In the genomic region with DNA sequence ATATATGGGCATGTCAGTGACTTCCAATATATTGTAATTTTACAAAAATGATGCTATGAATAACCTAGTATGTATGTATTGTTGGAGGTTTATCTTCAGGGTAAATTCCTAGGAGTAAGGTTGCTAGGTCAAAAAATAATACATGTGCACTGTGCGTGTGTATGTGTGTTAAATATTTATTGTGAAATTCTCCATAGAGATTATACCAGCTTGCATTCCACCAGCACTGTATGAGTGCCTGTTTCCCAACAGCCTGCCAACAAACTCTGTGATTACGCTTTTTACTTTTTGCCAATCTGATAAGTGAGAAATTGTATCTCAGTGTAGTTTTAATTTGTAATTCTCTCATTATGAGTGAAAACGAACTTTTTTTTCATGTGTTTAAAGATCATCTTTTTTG, we compare ENCODE assay signal across 2 cellular contexts.
TF ChIP-seq lines count a peak whose summit lies in the region.

No MANE protein-coding gene starts in this region.

TF ChIP-seq in A549, 52 proteins besides CTCF, POLR2A, EP300 and RAD21:
- TF ChIP-seq PHF8 (IDR thresholded peaks at IDR 0.05; ENCODE audit: borderline replicate concordance, low read depth), result no peak
- TF ChIP-seq, protein P1, sequence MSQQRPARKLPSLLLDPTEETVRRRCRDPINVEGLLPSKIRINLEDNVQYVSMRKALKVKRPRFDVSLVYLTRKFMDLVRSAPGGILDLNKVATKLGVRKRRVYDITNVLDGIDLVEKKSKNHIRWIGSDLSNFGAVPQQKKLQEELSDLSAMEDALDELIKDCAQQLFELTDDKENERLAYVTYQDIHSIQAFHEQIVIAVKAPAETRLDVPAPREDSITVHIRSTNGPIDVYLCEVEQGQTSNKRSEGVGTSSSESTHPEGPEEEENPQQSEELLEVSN (IDR thresholded peaks at IDR 0.05; ENCODE audit: borderline replicate concordance, low read depth), result no peak
- no peak for TF ChIP-seq ZFP36 (IDR thresholded peaks at IDR 0.05; ENCODE audit: borderline replicate concordance, partially characterized antibody)
- TF ChIP-seq KDM5A (IDR thresholded peaks at IDR 0.05), result no peak
- no peak for TF ChIP-seq SREBF2 (IDR thresholded peaks at IDR 0.05)
- no peak for TF ChIP-seq EHF (CRISPR knock-in tag; IDR thresholded peaks at IDR 0.05)
- no peak for TF ChIP-seq CHD2 (IDR thresholded peaks at IDR 0.05; ENCODE audit: low read length, partially characterized antibody)
- TF ChIP-seq, protein P2, sequence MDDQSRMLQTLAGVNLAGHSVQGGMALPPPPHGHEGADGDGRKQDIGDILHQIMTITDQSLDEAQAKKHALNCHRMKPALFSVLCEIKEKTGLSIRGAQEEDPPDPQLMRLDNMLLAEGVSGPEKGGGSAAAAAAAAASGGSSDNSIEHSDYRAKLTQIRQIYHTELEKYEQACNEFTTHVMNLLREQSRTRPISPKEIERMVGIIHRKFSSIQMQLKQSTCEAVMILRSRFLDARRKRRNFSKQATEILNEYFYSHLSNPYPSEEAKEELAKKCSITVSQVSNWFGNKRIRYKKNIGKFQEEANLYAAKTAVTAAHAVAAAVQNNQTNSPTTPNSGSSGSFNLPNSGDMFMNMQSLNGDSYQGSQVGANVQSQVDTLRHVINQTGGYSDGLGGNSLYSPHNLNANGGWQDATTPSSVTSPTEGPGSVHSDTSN (IDR thresholded peaks at IDR 0.05), result no peak
- TF ChIP-seq, protein P3, sequence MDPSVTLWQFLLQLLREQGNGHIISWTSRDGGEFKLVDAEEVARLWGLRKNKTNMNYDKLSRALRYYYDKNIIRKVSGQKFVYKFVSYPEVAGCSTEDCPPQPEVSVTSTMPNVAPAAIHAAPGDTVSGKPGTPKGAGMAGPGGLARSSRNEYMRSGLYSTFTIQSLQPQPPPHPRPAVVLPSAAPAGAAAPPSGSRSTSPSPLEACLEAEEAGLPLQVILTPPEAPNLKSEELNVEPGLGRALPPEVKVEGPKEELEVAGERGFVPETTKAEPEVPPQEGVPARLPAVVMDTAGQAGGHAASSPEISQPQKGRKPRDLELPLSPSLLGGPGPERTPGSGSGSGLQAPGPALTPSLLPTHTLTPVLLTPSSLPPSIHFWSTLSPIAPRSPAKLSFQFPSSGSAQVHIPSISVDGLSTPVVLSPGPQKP (IDR thresholded peaks at IDR 0.05; ENCODE audit: low read depth, low read length), result no peak
- no peak for TF ChIP-seq NPAS2 (CRISPR knock-in tag; IDR thresholded peaks at IDR 0.05; ENCODE audit: borderline replicate concordance)
- no peak for TF ChIP-seq MAZ (IDR thresholded peaks at IDR 0.05; ENCODE audit: borderline replicate concordance, low read depth, low read length)
- no peak for TF ChIP-seq CHD4 (IDR thresholded peaks at IDR 0.05; ENCODE audit: borderline replicate concordance)
- TF ChIP-seq NR3C1 (IDR thresholded peaks at IDR 0.05), result no peak
- no peak for TF ChIP-seq ZC3H11A (IDR thresholded peaks at IDR 0.05)
- TF ChIP-seq POLR2AphosphoS2 (conservative IDR thresholded peaks at IDR 0.05; ENCODE audit: low read length), result no peak

TF ChIP-seq in HepG2, 621 proteins besides CTCF, POLR2A, EP300 and RAD21:
- TF ChIP-seq ZNF296 (CRISPR knock-in tag; conservative IDR thresholded peaks at IDR 0.05) (no peak), SMARCE1 (IDR thresholded peaks at IDR 0.05; ENCODE audit: borderline replicate concordance) (no peak), GATAD2A (CRISPR knock-in tag; IDR thresholded peaks at IDR 0.05) (peak; percentile 20; the same call in 1 of the 2 replicates), ZNF354B (CRISPR knock-in tag; IDR thresholded peaks at IDR 0.05) (no peak), GATA4 (IDR thresholded peaks at IDR 0.05; ENCODE audit: borderline replicate concordance, low read depth) (no peak), JUND (CRISPR knock-in tag; IDR thresholded peaks at IDR 0.05) (no peak), NPAS2 (CRISPR knock-in tag; IDR thresholded peaks at IDR 0.05; ENCODE audit: borderline replicate concordance) (no peak), NONO (IDR thresholded peaks at IDR 0.05) (no peak), NONO (CRISPR knock-in tag; conservative IDR thresholded peaks at IDR 0.05) (no peak), EEA1 (CRISPR knock-in tag; IDR thresholded peaks at IDR 0.05; ENCODE audit: borderline replicate concordance) (no peak), YEATS2 (CRISPR knock-in tag; IDR thresholded peaks at IDR 0.05; ENCODE audit: borderline replicate concordance) (no peak), XBP1 (CRISPR knock-in tag; IDR thresholded peaks at IDR 0.05) (no peak), ZEB1 (IDR thresholded peaks at IDR 0.05; ENCODE audit: insufficient replicate concordance, low read depth) (no peak), CBFB (CRISPR knock-in tag; IDR thresholded peaks at IDR 0.05) (no peak), CEBPB (IDR thresholded peaks at IDR 0.05; ENCODE audit: borderline replicate concordance, low read depth, low read length) (peak; percentile 83), CC2D1A (CRISPR knock-in tag; IDR thresholded peaks at IDR 0.05) (no peak), ZNF101 (CRISPR knock-in tag; IDR thresholded peaks at IDR 0.05; ENCODE audit: borderline replicate concordance, low read depth) (no peak), CEBPG (CRISPR knock-in tag; IDR thresholded peaks at IDR 0.05) (peak; percentile 22; the same call in 1 of the 2 replicates), PHB2 (IDR thresholded peaks at IDR 0.05; ENCODE audit: partially characterized antibody) (no peak), SMAD3 (CRISPR knock-in tag; IDR thresholded peaks at IDR 0.05) (no peak), RXRA (CRISPR knock-in tag; IDR thresholded peaks at IDR 0.05) (no peak), KDM5B (CRISPR knock-in tag; IDR thresholded peaks at IDR 0.05; ENCODE audit: borderline replicate concordance) (no peak), ZNF329 (CRISPR knock-in tag; IDR thresholded peaks at IDR 0.05; ENCODE audit: low read depth) (no peak), ZNF121 (CRISPR knock-in tag; IDR thresholded peaks at IDR 0.05) (no peak), MTA1 (CRISPR knock-in tag; IDR thresholded peaks at IDR 0.05; ENCODE audit: borderline replicate concordance) (no peak), ZNF7 (CRISPR knock-in tag; IDR thresholded peaks at IDR 0.05) (no peak), ZMYM2 (CRISPR knock-in tag; IDR thresholded peaks at IDR 0.05) (no peak), ARNTL (CRISPR knock-in tag; IDR thresholded peaks at IDR 0.05) (no peak), KAT8 (CRISPR knock-in tag; IDR thresholded peaks at IDR 0.05) (0 out of 2 replicates have a peak, but pooled peaks have one; percentile 2)
- TF ChIP-seq, protein P4, sequence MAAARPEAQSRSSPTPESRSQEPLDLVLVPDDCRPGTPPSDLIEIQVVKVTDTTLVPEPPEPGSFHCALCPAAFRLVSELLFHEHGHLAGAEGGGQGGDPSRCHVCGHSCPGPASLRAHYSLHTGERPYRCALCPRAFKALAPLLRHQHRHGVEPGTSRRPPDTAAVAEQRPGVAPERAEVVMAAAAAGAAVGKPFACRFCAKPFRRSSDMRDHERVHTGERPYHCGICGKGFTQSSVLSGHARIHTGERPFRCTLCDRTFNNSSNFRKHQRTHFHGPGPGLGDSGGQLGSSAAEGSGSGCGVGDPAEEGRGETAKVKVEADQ (CRISPR knock-in tag; IDR thresholded peaks at IDR 0.05; ENCODE audit: borderline replicate concordance), result no peak
- TF ChIP-seq, protein P5, sequence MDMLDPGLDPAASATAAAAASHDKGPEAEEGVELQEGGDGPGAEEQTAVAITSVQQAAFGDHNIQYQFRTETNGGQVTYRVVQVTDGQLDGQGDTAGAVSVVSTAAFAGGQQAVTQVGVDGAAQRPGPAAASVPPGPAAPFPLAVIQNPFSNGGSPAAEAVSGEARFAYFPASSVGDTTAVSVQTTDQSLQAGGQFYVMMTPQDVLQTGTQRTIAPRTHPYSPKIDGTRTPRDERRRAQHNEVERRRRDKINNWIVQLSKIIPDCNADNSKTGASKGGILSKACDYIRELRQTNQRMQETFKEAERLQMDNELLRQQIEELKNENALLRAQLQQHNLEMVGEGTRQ (IDR thresholded peaks at IDR 0.05; ENCODE audit: low read depth, low read length), result no peak
- TF ChIP-seq, protein P5 (CRISPR knock-in tag; IDR thresholded peaks at IDR 0.05; ENCODE audit: borderline replicate concordance), result no peak
